Comparison of ENCODE assay signal across 10 cellular contexts in the genomic region with DNA sequence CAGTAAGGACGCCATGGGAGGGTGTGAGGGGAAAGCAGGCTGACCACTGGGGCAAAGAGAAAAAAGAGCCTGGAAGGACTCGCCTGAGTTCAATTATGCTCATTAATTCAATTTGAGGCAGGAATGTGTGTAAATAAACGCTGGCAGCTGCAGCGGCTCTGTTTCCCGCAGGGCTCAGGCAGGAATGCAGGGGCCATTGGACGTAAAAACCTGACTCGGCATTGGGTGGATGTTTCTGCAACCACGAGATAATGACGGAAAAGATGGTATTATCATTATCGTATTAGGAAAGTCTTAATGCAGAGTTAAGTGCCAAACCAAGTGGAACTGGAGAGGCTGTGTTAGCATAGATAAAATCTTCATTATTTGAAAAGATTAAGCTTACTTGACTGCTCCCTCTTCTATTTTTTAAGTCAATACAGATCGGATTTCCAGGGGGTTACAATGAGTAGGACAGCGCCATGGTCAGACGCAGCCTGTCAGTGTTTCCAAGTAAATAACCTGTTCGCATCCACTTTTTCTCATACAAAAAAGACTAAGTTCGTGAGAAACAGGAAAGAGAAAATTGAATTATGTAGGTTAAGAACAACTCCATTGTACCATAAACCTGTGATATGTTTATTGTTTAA.
A peak's percentile ranks its signal among the peaks of the same experiment; 100 is the strongest.
DNase-seq lines count a peak whose midpoint lies in the region; ATAC-seq lines count a peak whose summit lies in the region.
"Had no signal": no experiment of that assay in that cellular context is flagged by ENCODE, and none has a peak within 500 bp of the region (broad histone marks: within the 10 kb centered on the region; RNA-seq: fewer than 3 reads in every experiment).

No MANE protein-coding gene starts in this region.

- peak; percentile 99 for DNase-seq in NCI-H748 treated with DMSO at 0.1 percent for 48 hours (lab: John Stamatoyannopoulos, UW)
- peak; percentile 89 for DNase-seq in fibroblast of gingiva (ENCODE audit: low read depth)
- peak; percentile 88 for DNase-seq in renal cortical epithelial cell (ENCODE audit: low read depth)
- no peak for DNase-seq in activated CD8-positive, alpha-beta memory T cell treated with anti-CD3 and anti-CD28 coated beads for 24 hours
- DNase-seq in middle frontal gyrus (ENCODE audit: extremely low spot score, low spot score) = no peak
- no peak for DNase-seq in posterior cingulate gyrus

- no peaks in the 10 kb centered on the region for H3K36me3 ChIP-seq in KOPT-K1 (ENCODE audit: insufficient read depth, low read length)
- H3K36me3 ChIP-seq: thoracic aorta had no signal

- intact Hi-C loops in posterior cingulate gyrus (cut with DNase I) = no loop called here

- no peaks in the 10 kb centered on the region for H3K9me3 ChIP-seq in KOPT-K1 (ENCODE audit: insufficient read depth, low read length, poor library complexity, severe bottlenecking)
- H3K9me3 ChIP-seq: thoracic aorta had no signal

- no peak for ATAC-seq in HG03520 (IDR thresholded peaks at IDR 0.05; ENCODE audit: unreplicated experiment)
- ATAC-seq: activated T-helper 17 cell treated with anti-CD3 and anti-CD28 coated beads, Interleukin-2, amount 50 U/mL, for 72 hours had no signal

- peak overlapping the region; percentile 99 for H3K27ac ChIP-seq in KOPT-K1 (ENCODE audit: low read depth, low read length, poor library complexity, severe bottlenecking)
- H3K27ac ChIP-seq: thoracic aorta had no signal

Comparison
In these comparisons a context has a peak if more than half of its experiments do, and no peak if none do; other contexts are left out.
1. DNase-seq: peak in NCI-H748 treated with DMSO at 0.1 percent for 48 hours (single experiment), fibroblast of gingiva (single experiment) and renal cortical epithelial cell (single experiment); none in activated CD8-positive, alpha-beta memory T cell treated with anti-CD3 and anti-CD28 coated beads for 24 hours (single experiment), middle frontal gyrus (single experiment) and posterior cingulate gyrus (0 of 10).